Comparison of ENCODE assay signal across 9 cellular contexts in the genomic region with DNA sequence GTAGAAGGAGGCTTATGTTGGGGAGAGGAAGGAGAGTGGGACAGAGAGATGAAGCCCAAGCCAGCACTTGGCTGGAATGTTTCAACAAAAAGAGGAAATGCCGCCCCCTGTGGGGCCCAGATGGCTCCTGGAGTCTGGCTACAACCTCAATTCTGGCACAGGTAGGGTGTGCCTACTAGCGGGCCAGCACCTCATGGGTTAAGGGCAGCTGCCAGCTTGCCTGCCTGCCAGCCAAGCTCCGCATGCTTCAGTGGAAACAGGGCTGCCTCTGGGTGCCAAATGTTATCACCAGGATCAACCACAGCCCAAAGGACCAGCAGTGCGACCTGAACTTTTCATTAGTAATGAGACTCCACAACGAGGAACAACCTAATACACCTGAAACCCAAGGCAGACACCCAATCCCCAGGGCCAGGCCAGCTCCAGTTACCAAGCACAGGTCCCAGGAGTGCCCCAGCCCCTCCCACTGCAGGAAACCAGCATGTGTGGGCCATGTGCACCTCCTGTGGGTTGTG. TPM values are rescaled to one million over a fixed set of nuclear protein-coding genes. Genes with fewer than 3 reads are reported as not detected.
DNase-seq lines count a peak whose midpoint lies in the region; ATAC-seq and TF ChIP-seq lines count a peak whose summit lies in the region.
"Had no signal": no experiment of that assay in that cellular context is flagged by ENCODE, and none has a peak within 500 bp of the region (broad histone marks: within the 10 kb centered on the region; RNA-seq: fewer than 3 reads in every experiment).

No MANE protein-coding gene starts in this region.

- H3K4me3 Mint-ChIP-seq in neural crest cell = no peak overlapping the region

- no peaks in the 10 kb centered on the region for H3K36me3 Mint-ChIP-seq in neural crest cell (ENCODE audit: low read depth)

- no peaks in the 10 kb centered on the region for H3K36me3 ChIP-seq in brain microvascular endothelial cell (replicated peaks)

- no peak overlapping the region for H3K27ac ChIP-seq in brain microvascular endothelial cell

- H3K27ac Mint-ChIP-seq in neural crest cell (ENCODE audit: unreplicated experiment) = no peak overlapping the region

- H3K27me3 Mint-ChIP-seq in neural crest cell (ENCODE audit: low read depth) = no peaks in the 10 kb centered on the region

- H3K27me3 ChIP-seq in brain microvascular endothelial cell (replicated peaks) = no peaks in the 10 kb centered on the region

- in situ Hi-C loops in brain microvascular endothelial cell (cut with HindIII; ENCODE audit: low pct_ligation_motif_present, low sequenced_read_pairs) = no loop called here

- H3K4me3 ChIP-seq in brain microvascular endothelial cell (ENCODE audit: low read depth, low read length) = no peak overlapping the region

- ATAC-seq in GM19467 (IDR thresholded peaks at IDR 0.05; ENCODE audit: unreplicated experiment) (no peak), HG02678 (IDR thresholded peaks at IDR 0.05; ENCODE audit: unreplicated experiment) (no peak)

- DNase-seq in GM10266 (ENCODE audit: extremely low spot score) (no peak), NCI-H1694 (lab: John Stamatoyannopoulos, UW) (peak; percentile 92), brain microvascular endothelial cell (no peak), neural crest cell (ENCODE audit: low read depth, low spot score) (no peak)
- no peak for DNase-seq in activated CD4-positive, alpha-beta T cell treated with anti-CD3 and anti-CD28 coated beads for 1 hour
- no peak for DNase-seq in stimulated activated CD4-positive, alpha-beta T cell treated with anti-CD3 and anti-CD28 coated beads, Interleukin-12 subunit alpha, Interleukin-12 subunit beta, amount 100 ng/mL, for 4 hours
- DNase-seq: foreskin fibroblast had no signal

- TF ChIP-seq CTCF in GM10266 (IDR thresholded peaks at IDR 0.05; ENCODE audit: control insufficient read depth, insufficient read depth, low read depth, missing control alignments) = peak; percentile 10
- TF ChIP-seq CTCF in brain microvascular endothelial cell (IDR thresholded peaks at IDR 0.05; ENCODE audit: low read depth, low read length, missing control alignments) = peak; percentile 30
- peak; percentile 16 for TF ChIP-seq CTCF in neural crest cell (conservative IDR thresholded peaks at IDR 0.05)

- H3K4me1 Mint-ChIP-seq in neural crest cell = no peaks in the 10 kb centered on the region

- H3K9me3 Mint-ChIP-seq in neural crest cell = no peaks in the 10 kb centered on the region

RNA-seq across cellular contexts. Expression of a gene that starts 11.3 kb away (rescaled TPM):
- total RNA-seq in neural crest cell = 16.5 and 17.9 TPM in 2 replicates

RNA-seq across cellular contexts. Expression of a gene that starts 18.3 kb away (rescaled TPM):
- not detected in 2 replicates for total RNA-seq in neural crest cell

RNA-seq across cellular contexts. Expression of a gene that starts 25.9 kb away (rescaled TPM):
- total RNA-seq in neural crest cell = 28.6 and 37.3 TPM in 2 replicates

RNA-seq across cellular contexts. Expression of a gene that starts 46.6 kb away (rescaled TPM):
- 33.1 and 34.4 TPM in 2 replicates for total RNA-seq in neural crest cell
